ENCODE assay signal across 12 cellular contexts in the genomic region with DNA sequence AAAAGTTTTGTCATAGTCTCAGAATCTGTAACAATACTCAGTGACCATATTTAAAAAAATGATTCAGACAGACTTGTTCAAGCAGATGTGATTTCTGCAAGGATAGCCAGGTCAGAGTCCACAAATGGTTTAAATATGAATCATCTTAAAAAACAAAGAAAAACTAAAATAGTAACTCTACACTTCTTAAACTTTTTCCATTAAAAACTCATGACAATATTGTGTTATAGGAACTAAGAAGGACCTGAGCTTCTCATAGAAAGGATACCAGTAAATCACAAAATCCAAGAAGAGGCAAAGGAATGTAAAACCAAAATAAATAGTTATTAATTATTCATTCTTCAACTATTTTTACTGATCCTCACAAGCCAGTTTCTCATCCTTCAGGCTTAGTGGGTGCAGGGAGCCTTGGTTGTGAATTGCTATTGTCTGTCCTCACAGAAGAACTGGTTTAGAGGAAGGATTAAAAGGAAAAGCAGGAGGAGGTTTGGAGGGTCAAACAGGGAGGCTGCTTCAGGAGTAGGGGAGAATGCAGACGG.
DNase-seq lines count a peak whose midpoint lies in the region; ATAC-seq and TF ChIP-seq lines count a peak whose summit lies in the region.
"Had no signal": no experiment of that assay in that cellular context is flagged by ENCODE, and none has a peak within 500 bp of the region (broad histone marks: within the 10 kb centered on the region; RNA-seq: fewer than 3 reads in every experiment).

No MANE protein-coding gene starts in this region.

- no peak for TF ChIP-seq CTCF in SK-N-SH (IDR thresholded peaks at IDR 0.05)
- TF ChIP-seq CTCF in fibroblast of mammary gland (conservative IDR thresholded peaks at IDR 0.05; ENCODE audit: control insufficient read depth, insufficient read depth, low read depth, low read length) = no peak
- no peak for TF ChIP-seq CTCF in sigmoid colon (IDR thresholded peaks at IDR 0.05)
- no peak for TF ChIP-seq CTCF in prostate gland (IDR thresholded peaks at IDR 0.05)

- H3K9ac ChIP-seq in SK-N-SH = peak overlapping the region; percentile 65; the same call in 1 of the 2 replicates

- H3K27ac ChIP-seq in SK-N-SH (ENCODE audit: low read depth in 2 of 2, low read length in 1 of 2) (peak overlapping the region; percentile 88 to 97), sigmoid colon (peak overlapping the region; percentile 59 to 78 (median 76)), prostate gland (no peak overlapping the region)

- no peaks in the 10 kb centered on the region for H3K27me3 ChIP-seq in SK-N-SH (ENCODE audit: insufficient read depth)
- H3K27me3 ChIP-seq in sigmoid colon = no peaks in the 10 kb centered on the region
- H3K27me3 ChIP-seq in prostate gland (replicated peaks; ENCODE audit: insufficient read depth) = no peaks in the 10 kb centered on the region

- H4K20me1 ChIP-seq in SK-N-SH (ENCODE audit: insufficient read depth) = no peaks in the 10 kb centered on the region

- H3K4me2 ChIP-seq in SK-N-SH = peak overlapping the region; percentile 67

- H3K36me3 ChIP-seq in SK-N-SH (replicated peaks in 1 of 2; ENCODE audit: control insufficient read depth in 1 of 2, insufficient read depth in 2 of 2, low read length in 1 of 2) (no peaks in the 10 kb centered on the region), sigmoid colon (no peaks in the 10 kb centered on the region), prostate gland (no peaks in the 10 kb centered on the region)

- DNase-seq in SK-N-SH = no peak
- DNase-seq in fibroblast of mammary gland (ENCODE audit: low read depth) = peak; percentile 85
- no peak for DNase-seq in sigmoid colon
- DNase-seq in GM19240 (ENCODE audit: insufficient read length, low spot score) = no peak
- DNase-seq in NCI-H2227 (lab: John Stamatoyannopoulos, UW; ENCODE audit: unreplicated experiment) = no peak
- no peak for DNase-seq in prostate gland (ENCODE audit: low spot score)
- DNase-seq: left cardiac atrium; NCI-H526 treated with DMSO at 0.1 percent for 48 hours; stimulated activated naive CD8-positive, alpha-beta T cell treated with anti-CD3 and anti-CD28 coated beads, Interleukin-15, amount 100 ng/mL, for 72 hours; T-helper 9 cell had no signal

- WGBS in SK-N-SH (ENCODE audit: low lambda C conversion rate) = 0% methylated on average over 1 of the region's 1 CpG
- WGBS in sigmoid colon, 2 donors = 47 to 76% methylated on average over 1 of the region's 1 CpG
- WGBS in prostate gland = 69% methylated on average over 1 of the region's 1 CpG

- TF ChIP-seq EP300 in SK-N-SH (IDR thresholded peaks at IDR 0.05; ENCODE audit: borderline replicate concordance in 1 of 2, low read depth in 1 of 2, low read length in 1 of 2) (peak in 1 of 2 experiments; percentile 75; a peak in 1 of 4 replicates), sigmoid colon (IDR thresholded peaks at IDR 0.05) (no peak)

- intact Hi-C loops in sigmoid colon (cut with DNase I) (loop anchor here (2.0 to 10.0 kb wide), 2 partner anchors 141 to 269 kb away; a partner anchor contains a TSS), prostate gland (cut with DNase I) (no loop called here)

- H3K4me3 ChIP-seq in SK-N-SH (ENCODE audit: low read depth in 2 of 2, low read length in 1 of 2) (peak overlapping the region in 1 of 2 experiments; percentile 4; a peak in 1 of 4 replicates), fibroblast of mammary gland (ENCODE audit: control insufficient read depth, low read depth, low read length) (no peak overlapping the region), sigmoid colon (no peak overlapping the region), prostate gland (no peak overlapping the region)

- H3K4me1 ChIP-seq in SK-N-SH (ENCODE audit: control insufficient read depth in 1 of 2, insufficient read depth in 2 of 2, low read depth in 1 of 2, low read length in 1 of 2) (peaks cover 0 to 8% of the 10 kb centered on the region in 2 experiments), sigmoid colon (peaks cover 0 to 45% (median 33%) of the 10 kb centered on the region in 4 donors), prostate gland (replicated peaks) (no peaks in the 10 kb centered on the region)

- H3K9me3 ChIP-seq in SK-N-SH (no peaks in the 10 kb centered on the region), sigmoid colon (no peaks in the 10 kb centered on the region), prostate gland (no peaks in the 10 kb centered on the region)

- no peak for TF ChIP-seq POLR2A in sigmoid colon (IDR thresholded peaks at IDR 0.05)
- no peak for TF ChIP-seq POLR2A in prostate gland (IDR thresholded peaks at IDR 0.05)

- peak overlapping the region; percentile 54 for H2AFZ ChIP-seq in SK-N-SH (ENCODE audit: low read depth)

- peak; percentile 58 for ATAC-seq in GM18909 (IDR thresholded peaks at IDR 0.05; ENCODE audit: poor library complexity, unreplicated experiment)
- ATAC-seq in GM21526 (IDR thresholded peaks at IDR 0.05; ENCODE audit: low FRiP score, unreplicated experiment) = no peak
- ATAC-seq: left cardiac atrium; stimulated activated naive CD8-positive, alpha-beta T cell treated with anti-CD3 and anti-CD28 coated beads, Interleukin-15, amount 100 ng/mL, for 72 hours had no signal

- TF ChIP-seq RAD21 in SK-N-SH (IDR thresholded peaks at IDR 0.05; ENCODE audit: low read length) = no peak

- no peaks in the 10 kb centered on the region for H3K9me2 ChIP-seq in SK-N-SH

- peaks cover 24% of the 10 kb centered on the region for H3F3A ChIP-seq in SK-N-SH (replicated peaks; ENCODE audit: insufficient read depth)

- no peaks in the 10 kb centered on the region for H3K79me2 ChIP-seq in SK-N-SH (ENCODE audit: insufficient read depth)

- POLR2A ChIA-PET in SK-N-SH (lab: Yijun Ruan, JAX) = no interaction called here

- CTCF ChIA-PET in SK-N-SH (lab: Yijun Ruan, JAX) = no interaction called here

TF ChIP-seq in SK-N-SH, 30 proteins besides CTCF, POLR2A, EP300 and RAD21 (continues in another document):
- no peak for TF ChIP-seq SIN3A (IDR thresholded peaks at IDR 0.05; ENCODE audit: borderline replicate concordance, low read depth, low read length)
- TF ChIP-seq FOXM1 (IDR thresholded peaks at IDR 0.05; ENCODE audit: low read depth) = no peak
- peak; percentile 81 for TF ChIP-seq JUND (IDR thresholded peaks at IDR 0.05)
- TF ChIP-seq, protein P1, sequence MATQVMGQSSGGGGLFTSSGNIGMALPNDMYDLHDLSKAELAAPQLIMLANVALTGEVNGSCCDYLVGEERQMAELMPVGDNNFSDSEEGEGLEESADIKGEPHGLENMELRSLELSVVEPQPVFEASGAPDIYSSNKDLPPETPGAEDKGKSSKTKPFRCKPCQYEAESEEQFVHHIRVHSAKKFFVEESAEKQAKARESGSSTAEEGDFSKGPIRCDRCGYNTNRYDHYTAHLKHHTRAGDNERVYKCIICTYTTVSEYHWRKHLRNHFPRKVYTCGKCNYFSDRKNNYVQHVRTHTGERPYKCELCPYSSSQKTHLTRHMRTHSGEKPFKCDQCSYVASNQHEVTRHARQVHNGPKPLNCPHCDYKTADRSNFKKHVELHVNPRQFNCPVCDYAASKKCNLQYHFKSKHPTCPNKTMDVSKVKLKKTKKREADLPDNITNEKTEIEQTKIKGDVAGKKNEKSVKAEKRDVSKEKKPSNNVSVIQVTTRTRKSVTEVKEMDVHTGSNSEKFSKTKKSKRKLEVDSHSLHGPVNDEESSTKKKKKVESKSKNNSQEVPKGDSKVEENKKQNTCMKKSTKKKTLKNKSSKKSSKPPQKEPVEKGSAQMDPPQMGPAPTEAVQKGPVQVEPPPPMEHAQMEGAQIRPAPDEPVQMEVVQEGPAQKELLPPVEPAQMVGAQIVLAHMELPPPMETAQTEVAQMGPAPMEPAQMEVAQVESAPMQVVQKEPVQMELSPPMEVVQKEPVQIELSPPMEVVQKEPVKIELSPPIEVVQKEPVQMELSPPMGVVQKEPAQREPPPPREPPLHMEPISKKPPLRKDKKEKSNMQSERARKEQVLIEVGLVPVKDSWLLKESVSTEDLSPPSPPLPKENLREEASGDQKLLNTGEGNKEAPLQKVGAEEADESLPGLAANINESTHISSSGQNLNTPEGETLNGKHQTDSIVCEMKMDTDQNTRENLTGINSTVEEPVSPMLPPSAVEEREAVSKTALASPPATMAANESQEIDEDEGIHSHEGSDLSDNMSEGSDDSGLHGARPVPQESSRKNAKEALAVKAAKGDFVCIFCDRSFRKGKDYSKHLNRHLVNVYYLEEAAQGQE (IDR thresholded peaks at IDR 0.05; ENCODE audit: low read depth, low read length) = no peak
- TF ChIP-seq, protein P2, sequence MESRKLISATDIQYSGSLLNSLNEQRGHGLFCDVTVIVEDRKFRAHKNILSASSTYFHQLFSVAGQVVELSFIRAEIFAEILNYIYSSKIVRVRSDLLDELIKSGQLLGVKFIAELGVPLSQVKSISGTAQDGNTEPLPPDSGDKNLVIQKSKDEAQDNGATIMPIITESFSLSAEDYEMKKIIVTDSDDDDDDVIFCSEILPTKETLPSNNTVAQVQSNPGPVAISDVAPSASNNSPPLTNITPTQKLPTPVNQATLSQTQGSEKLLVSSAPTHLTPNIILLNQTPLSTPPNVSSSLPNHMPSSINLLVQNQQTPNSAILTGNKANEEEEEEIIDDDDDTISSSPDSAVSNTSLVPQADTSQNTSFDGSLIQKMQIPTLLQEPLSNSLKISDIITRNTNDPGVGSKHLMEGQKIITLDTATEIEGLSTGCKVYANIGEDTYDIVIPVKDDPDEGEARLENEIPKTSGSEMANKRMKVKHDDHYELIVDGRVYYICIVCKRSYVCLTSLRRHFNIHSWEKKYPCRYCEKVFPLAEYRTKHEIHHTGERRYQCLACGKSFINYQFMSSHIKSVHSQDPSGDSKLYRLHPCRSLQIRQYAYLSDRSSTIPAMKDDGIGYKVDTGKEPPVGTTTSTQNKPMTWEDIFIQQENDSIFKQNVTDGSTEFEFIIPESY (IDR thresholded peaks at IDR 0.05; ENCODE audit: borderline replicate concordance, low read depth) = 0 out of 2 replicates have a peak, but pooled peaks have one; percentile 32
- no peak; the same call in 1 of the 2 replicates for TF ChIP-seq YY1 (IDR thresholded peaks at IDR 0.05; ENCODE audit: low read depth)
- peak; percentile 89 for TF ChIP-seq TCF12 (IDR thresholded peaks at IDR 0.05)
- no peak for TF ChIP-seq SMC3 (IDR thresholded peaks at IDR 0.05; ENCODE audit: low read depth, low read length)
- no peak for TF ChIP-seq ELF1 (IDR thresholded peaks at IDR 0.05)
- TF ChIP-seq, protein P3, sequence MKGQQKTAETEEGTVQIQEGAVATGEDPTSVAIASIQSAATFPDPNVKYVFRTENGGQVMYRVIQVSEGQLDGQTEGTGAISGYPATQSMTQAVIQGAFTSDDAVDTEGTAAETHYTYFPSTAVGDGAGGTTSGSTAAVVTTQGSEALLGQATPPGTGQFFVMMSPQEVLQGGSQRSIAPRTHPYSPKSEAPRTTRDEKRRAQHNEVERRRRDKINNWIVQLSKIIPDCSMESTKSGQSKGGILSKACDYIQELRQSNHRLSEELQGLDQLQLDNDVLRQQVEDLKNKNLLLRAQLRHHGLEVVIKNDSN (IDR thresholded peaks at IDR 0.05; ENCODE audit: borderline replicate concordance, low read depth) = no peak
- no peak for TF ChIP-seq GATA2 (CRISPR knock-in tag; IDR thresholded peaks at IDR 0.05)
- no peak for TF ChIP-seq RCOR1 (IDR thresholded peaks at IDR 0.05; ENCODE audit: low read length)
- TF ChIP-seq GABPA (IDR thresholded peaks at IDR 0.05; ENCODE audit: low read depth) = no peak
- TF ChIP-seq FOXJ3 (CRISPR knock-in tag; IDR thresholded peaks at IDR 0.05) = no peak

Comparison
In these comparisons a context has a peak if more than half of its experiments do, and no peak if none do; other contexts are left out.
1. H3K27ac ChIP-seq: peak in SK-N-SH (2 of 2) and sigmoid colon (4 of 4); none in prostate gland (0 of 2).